ENCODE assay signal across 1 cellular context in the genomic region with DNA sequence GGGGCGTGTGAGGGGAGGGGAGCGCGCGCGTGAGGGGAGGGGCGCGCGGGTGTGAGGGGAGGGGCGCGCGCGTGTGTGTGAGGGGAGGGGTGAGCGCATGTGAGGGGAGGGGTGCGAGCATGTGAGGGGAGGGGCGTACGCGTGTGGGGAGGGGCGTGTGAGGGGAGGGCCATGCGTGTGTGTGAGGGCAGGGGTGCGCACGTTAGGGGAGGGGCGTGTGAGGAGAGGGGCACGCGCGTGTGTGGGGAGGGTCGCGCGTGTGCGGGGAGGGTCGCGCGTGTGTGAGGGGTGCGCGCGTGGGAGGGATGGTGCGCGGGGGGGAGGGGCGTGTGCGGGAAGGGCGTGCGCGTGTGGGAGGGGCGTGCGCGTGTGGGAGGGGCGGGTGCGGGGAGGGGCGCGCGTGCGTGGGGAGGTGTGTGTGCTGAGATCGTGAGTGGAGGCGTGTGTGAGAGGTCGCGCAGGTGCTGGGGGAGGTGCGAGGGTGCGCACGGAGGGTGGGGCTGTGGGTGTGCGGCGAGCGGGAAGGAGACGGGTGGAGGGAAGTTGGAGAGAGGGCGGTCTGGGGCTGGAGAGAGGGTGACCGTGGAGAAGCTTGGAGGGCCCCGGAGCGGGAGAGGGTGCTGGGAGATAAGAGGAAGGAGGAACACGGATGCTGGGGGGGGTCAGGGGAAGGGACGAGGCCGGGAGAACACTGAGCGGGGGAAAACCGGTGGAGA.
TF ChIP-seq lines count a peak whose summit lies in the region.

No MANE protein-coding gene starts in this region.

TF ChIP-seq in HepG2, 621 proteins besides CTCF, POLR2A, EP300 and RAD21 (continued from another document and continues in another):
- TF ChIP-seq, protein P1, sequence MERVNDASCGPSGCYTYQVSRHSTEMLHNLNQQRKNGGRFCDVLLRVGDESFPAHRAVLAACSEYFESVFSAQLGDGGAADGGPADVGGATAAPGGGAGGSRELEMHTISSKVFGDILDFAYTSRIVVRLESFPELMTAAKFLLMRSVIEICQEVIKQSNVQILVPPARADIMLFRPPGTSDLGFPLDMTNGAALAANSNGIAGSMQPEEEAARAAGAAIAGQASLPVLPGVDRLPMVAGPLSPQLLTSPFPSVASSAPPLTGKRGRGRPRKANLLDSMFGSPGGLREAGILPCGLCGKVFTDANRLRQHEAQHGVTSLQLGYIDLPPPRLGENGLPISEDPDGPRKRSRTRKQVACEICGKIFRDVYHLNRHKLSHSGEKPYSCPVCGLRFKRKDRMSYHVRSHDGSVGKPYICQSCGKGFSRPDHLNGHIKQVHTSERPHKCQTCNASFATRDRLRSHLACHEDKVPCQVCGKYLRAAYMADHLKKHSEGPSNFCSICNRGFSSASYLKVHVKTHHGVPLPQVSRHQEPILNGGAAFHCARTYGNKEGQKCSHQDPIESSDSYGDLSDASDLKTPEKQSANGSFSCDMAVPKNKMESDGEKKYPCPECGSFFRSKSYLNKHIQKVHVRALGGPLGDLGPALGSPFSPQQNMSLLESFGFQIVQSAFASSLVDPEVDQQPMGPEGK (CRISPR knock-in tag; IDR thresholded peaks at IDR 0.05) = peak; percentile 70
- TF ChIP-seq MAZ (IDR thresholded peaks at IDR 0.05; ENCODE audit: borderline replicate concordance, low read depth, low read length) (no peak), MAZ (CRISPR knock-in tag; IDR thresholded peaks at IDR 0.05; ENCODE audit: low read depth) (peak; percentile 92), TARDBP (CRISPR knock-in tag; IDR thresholded peaks at IDR 0.05) (peak; percentile 21; the same call in 1 of the 2 replicates), ZNF768 (CRISPR knock-in tag; IDR thresholded peaks at IDR 0.05) (peak; percentile 22; the same call in 1 of the 2 replicates), HOXA7 (CRISPR knock-in tag; IDR thresholded peaks at IDR 0.05) (no peak), ZNF784 (CRISPR knock-in tag; IDR thresholded peaks at IDR 0.05; ENCODE audit: borderline replicate concordance) (0 out of 2 replicates have a peak, but pooled peaks have one; percentile 44), SOX13 (IDR thresholded peaks at IDR 0.05) (no peak), SOX13 (CRISPR knock-in tag; conservative IDR thresholded peaks at IDR 0.05 in 1 of 2, IDR thresholded peaks at IDR 0.05 in 1 of 2) (no peak), MAX (IDR thresholded peaks at IDR 0.05) (peak; percentile 47; the same call in 1 of the 2 replicates), ZBTB7A (CRISPR knock-in tag; IDR thresholded peaks at IDR 0.05) (0 out of 2 replicates have a peak, but pooled peaks have one; percentile 33), KLF13 (CRISPR knock-in tag; IDR thresholded peaks at IDR 0.05) (no peak), TCF12 (IDR thresholded peaks at IDR 0.05) (no peak), TCF12 (CRISPR knock-in tag; IDR thresholded peaks at IDR 0.05) (0 out of 2 replicates have a peak, but pooled peaks have one; percentile 43), KDM2A (CRISPR knock-in tag; IDR thresholded peaks at IDR 0.05; ENCODE audit: borderline replicate concordance, low read depth) (no peak), PAF1 (CRISPR knock-in tag; IDR thresholded peaks at IDR 0.05) (no peak), ZFP90 (CRISPR knock-in tag; IDR thresholded peaks at IDR 0.05; ENCODE audit: borderline replicate concordance) (no peak), HIC2 (CRISPR knock-in tag; IDR thresholded peaks at IDR 0.05; ENCODE audit: low read depth) (no peak), HDAC2 (CRISPR knock-in tag; IDR thresholded peaks at IDR 0.05) (no peak), ZNF230 (CRISPR knock-in tag; IDR thresholded peaks at IDR 0.05) (0 out of 2 replicates have a peak, but pooled peaks have one; percentile 44), EHMT2 (IDR thresholded peaks at IDR 0.05; ENCODE audit: borderline replicate concordance, low read depth, low read length) (no peak), ZSCAN21 (CRISPR knock-in tag; IDR thresholded peaks at IDR 0.05; ENCODE audit: borderline replicate concordance) (peak; percentile 52; the same call in 1 of the 2 replicates), SAP130 (CRISPR knock-in tag; IDR thresholded peaks at IDR 0.05; ENCODE audit: low read depth) (peak; percentile 30; the same call in 1 of the 2 replicates), MED1 (CRISPR knock-in tag; IDR thresholded peaks at IDR 0.05) (no peak), ZNF703 (CRISPR knock-in tag; IDR thresholded peaks at IDR 0.05; ENCODE audit: borderline replicate concordance) (no peak), NRL (CRISPR knock-in tag; IDR thresholded peaks at IDR 0.05; ENCODE audit: borderline replicate concordance) (0 out of 2 replicates have a peak, but pooled peaks have one; percentile 59), ZNF589 (CRISPR knock-in tag; conservative IDR thresholded peaks at IDR 0.05) (0 out of 2 replicates have a peak, but pooled peaks have one; percentile 44), MYC (CRISPR knock-in tag; IDR thresholded peaks at IDR 0.05; ENCODE audit: borderline replicate concordance) (0 out of 2 replicates have a peak, but pooled peaks have one; percentile 41), PTBP1 (IDR thresholded peaks at IDR 0.05; ENCODE audit: low read depth, low read length, poor library complexity, severe bottlenecking) (no peak), SALL1 (CRISPR knock-in tag; IDR thresholded peaks at IDR 0.05) (peak; percentile 42; the same call in 1 of the 2 replicates), ATF7 (IDR thresholded peaks at IDR 0.05) (no peak), ATF7 (CRISPR knock-in tag; IDR thresholded peaks at IDR 0.05) (peak; percentile 47; the same call in 1 of the 2 replicates), MTA1 (CRISPR knock-in tag; IDR thresholded peaks at IDR 0.05; ENCODE audit: borderline replicate concordance) (peak; percentile 37; the same call in 1 of the 2 replicates), DMAP1 (CRISPR knock-in tag; IDR thresholded peaks at IDR 0.05) (peak; percentile 48; the same call in 1 of the 2 replicates), ZNF788 (CRISPR knock-in tag; IDR thresholded peaks at IDR 0.05; ENCODE audit: borderline replicate concordance) (peak; percentile 73; the same call in 1 of the 2 replicates), HDAC1 (CRISPR knock-in tag; IDR thresholded peaks at IDR 0.05) (peak; percentile 64), CSRNP1 (CRISPR knock-in tag; IDR thresholded peaks at IDR 0.05) (no peak), ZNF746 (CRISPR knock-in tag; IDR thresholded peaks at IDR 0.05) (peak; percentile 69; the same call in 1 of the 2 replicates), ZNF782 (CRISPR knock-in tag; IDR thresholded peaks at IDR 0.05; ENCODE audit: borderline replicate concordance) (0 out of 2 replicates have a peak, but pooled peaks have one; percentile 50)
- TF ChIP-seq, protein P2, sequence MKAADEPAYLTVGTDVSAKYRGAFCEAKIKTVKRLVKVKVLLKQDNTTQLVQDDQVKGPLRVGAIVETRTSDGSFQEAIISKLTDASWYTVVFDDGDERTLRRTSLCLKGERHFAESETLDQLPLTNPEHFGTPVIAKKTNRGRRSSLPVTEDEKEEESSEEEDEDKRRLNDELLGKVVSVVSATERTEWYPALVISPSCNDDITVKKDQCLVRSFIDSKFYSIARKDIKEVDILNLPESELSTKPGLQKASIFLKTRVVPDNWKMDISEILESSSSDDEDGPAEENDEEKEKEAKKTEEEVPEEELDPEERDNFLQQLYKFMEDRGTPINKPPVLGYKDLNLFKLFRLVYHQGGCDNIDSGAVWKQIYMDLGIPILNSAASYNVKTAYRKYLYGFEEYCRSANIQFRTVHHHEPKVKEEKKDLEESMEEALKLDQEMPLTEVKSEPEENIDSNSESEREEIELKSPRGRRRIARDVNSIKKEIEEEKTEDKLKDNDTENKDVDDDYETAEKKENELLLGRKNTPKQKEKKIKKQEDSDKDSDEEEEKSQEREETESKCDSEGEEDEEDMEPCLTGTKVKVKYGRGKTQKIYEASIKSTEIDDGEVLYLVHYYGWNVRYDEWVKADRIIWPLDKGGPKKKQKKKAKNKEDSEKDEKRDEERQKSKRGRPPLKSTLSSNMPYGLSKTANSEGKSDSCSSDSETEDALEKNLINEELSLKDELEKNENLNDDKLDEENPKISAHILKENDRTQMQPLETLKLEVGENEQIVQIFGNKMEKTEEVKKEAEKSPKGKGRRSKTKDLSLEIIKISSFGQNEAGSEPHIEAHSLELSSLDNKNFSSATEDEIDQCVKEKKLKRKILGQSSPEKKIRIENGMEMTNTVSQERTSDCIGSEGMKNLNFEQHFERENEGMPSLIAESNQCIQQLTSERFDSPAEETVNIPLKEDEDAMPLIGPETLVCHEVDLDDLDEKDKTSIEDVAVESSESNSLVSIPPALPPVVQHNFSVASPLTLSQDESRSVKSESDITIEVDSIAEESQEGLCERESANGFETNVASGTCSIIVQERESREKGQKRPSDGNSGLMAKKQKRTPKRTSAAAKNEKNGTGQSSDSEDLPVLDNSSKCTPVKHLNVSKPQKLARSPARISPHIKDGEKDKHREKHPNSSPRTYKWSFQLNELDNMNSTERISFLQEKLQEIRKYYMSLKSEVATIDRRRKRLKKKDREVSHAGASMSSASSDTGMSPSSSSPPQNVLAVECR (CRISPR knock-in tag; IDR thresholded peaks at IDR 0.05; ENCODE audit: borderline replicate concordance) = peak; percentile 59; the same call in 1 of the 2 replicates
- TF ChIP-seq, protein P3, sequence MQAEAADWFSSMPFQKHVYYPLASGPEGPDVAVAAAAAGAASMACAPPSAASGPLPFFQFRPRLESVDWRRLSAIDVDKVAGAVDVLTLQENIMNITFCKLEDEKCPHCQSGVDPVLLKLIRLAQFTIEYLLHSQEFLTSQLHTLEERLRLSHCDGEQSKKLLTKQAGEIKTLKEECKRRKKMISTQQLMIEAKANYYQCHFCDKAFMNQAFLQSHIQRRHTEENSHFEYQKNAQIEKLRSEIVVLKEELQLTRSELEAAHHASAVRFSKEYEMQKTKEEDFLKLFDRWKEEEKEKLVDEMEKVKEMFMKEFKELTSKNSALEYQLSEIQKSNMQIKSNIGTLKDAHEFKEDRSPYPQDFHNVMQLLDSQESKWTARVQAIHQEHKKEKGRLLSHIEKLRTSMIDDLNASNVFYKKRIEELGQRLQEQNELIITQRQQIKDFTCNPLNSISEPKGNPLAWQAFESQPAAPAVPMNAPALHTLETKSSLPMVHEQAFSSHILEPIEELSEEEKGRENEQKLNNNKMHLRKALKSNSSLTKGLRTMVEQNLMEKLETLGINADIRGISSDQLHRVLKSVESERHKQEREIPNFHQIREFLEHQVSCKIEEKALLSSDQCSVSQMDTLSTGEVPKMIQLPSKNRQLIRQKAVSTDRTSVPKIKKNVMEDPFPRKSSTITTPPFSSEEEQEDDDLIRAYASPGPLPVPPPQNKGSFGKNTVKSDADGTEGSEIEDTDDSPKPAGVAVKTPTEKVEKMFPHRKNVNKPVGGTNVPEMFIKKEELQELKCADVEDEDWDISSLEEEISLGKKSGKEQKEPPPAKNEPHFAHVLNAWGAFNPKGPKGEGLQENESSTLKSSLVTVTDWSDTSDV (CRISPR knock-in tag; IDR thresholded peaks at IDR 0.05) = 0 out of 2 replicates have a peak, but pooled peaks have one; percentile 52
- TF ChIP-seq, protein P4, sequence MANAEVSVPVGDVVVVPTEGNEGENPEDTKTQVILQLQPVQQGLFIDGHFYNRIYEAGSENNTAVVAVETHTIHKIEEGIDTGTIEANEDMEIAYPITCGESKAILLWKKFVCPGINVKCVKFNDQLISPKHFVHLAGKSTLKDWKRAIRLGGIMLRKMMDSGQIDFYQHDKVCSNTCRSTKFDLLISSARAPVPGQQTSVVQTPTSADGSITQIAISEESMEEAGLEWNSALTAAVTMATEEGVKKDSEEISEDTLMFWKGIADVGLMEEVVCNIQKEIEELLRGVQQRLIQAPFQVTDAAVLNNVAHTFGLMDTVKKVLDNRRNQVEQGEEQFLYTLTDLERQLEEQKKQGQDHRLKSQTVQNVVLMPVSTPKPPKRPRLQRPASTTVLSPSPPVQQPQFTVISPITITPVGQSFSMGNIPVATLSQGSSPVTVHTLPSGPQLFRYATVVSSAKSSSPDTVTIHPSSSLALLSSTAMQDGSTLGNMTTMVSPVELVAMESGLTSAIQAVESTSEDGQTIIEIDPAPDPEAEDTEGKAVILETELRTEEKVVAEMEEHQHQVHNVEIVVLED (CRISPR knock-in tag; IDR thresholded peaks at IDR 0.05; ENCODE audit: borderline replicate concordance) = peak; percentile 53; the same call in 1 of the 2 replicates
- TF ChIP-seq, protein P5, sequence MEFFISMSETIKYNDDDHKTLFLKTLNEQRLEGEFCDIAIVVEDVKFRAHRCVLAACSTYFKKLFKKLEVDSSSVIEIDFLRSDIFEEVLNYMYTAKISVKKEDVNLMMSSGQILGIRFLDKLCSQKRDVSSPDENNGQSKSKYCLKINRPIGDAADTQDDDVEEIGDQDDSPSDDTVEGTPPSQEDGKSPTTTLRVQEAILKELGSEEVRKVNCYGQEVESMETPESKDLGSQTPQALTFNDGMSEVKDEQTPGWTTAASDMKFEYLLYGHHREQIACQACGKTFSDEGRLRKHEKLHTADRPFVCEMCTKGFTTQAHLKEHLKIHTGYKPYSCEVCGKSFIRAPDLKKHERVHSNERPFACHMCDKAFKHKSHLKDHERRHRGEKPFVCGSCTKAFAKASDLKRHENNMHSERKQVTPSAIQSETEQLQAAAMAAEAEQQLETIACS (CRISPR knock-in tag; IDR thresholded peaks at IDR 0.05) = peak; percentile 84
